Comparison of ENCODE assay signal across 13 cellular contexts in the genomic region with DNA sequence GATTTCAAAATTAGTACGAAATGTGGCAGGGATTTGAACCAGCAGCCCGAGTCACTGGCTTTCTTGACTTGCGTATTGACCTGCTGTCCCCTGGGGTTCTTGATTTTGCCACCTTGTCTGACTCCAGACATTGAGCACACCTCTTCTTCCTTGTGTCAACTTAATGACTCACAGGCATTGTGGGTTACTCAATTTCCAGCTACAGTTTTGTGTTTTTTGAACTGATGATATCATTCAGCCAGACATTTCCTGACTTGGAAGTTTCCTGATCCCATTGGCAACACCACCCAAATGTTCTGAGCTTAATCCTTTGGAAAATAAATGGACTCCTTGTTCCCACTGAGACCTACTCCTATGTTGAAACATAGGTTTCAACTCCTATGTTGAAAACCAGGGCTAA.
DNase-seq lines count a peak whose midpoint lies in the region; ATAC-seq lines count a peak whose summit lies in the region.
"Had no signal": no experiment of that assay in that cellular context is flagged by ENCODE, and none has a peak within 500 bp of the region (broad histone marks: within the 10 kb centered on the region; RNA-seq: fewer than 3 reads in every experiment).

No MANE protein-coding gene starts in this region.

- DNase-seq in ELR (ENCODE audit: low read depth) (peak; percentile 40), RPMI7951 (ENCODE audit: low read depth) (peak; percentile 55), mucosa of gallbladder (ENCODE audit: low spot score) (peak; percentile 12), COLO668 (lab: John Stamatoyannopoulos, UW; ENCODE audit: unreplicated experiment) (no peak), HT-29 (ENCODE audit: low spot score) (no peak)
- DNase-seq in activated CD4-positive, alpha-beta T cell treated with anti-CD3 and anti-CD28 coated beads, Interleukin-2, amount 50 U/mL, for 48 hours, result no peak
- DNase-seq: CD8-positive, alpha-beta T cell; H7; left colon; stimulated activated CD4-positive, alpha-beta T cell treated with anti-CD3 and anti-CD28 coated beads, Interleukin-1b, Interleukin-23, amount 100 ng/mL, for 48 hours had no signal

- ATAC-seq in esophagus mucosa (peak; percentile 96), HG03025 (IDR thresholded peaks at IDR 0.05; ENCODE audit: low FRiP score, unreplicated experiment) (no peak)
- ATAC-seq: CD8-positive, alpha-beta T cell; left colon; stimulated activated memory B cell treated with anti-CD40 and anti-IgM and Interleukin-4, amounts not matched to agents 10 μg/mL and 1 μg/mL and 100 μg/mL, for 72 hours had no signal

Comparison
In these comparisons a context has a peak if more than half of its experiments do, and no peak if none do; other contexts are left out.
1. DNase-seq: peak in ELR (single experiment), RPMI7951 (single experiment) and mucosa of gallbladder (single experiment); none in activated CD4-positive, alpha-beta T cell treated with anti-CD3 and anti-CD28 coated beads, Interleukin-2, amount 50 U/mL, for 48 hours (0 of 2), COLO668 (single experiment) and HT-29 (single experiment).